Comparison of ENCODE assay signal across 26 cellular contexts in genomic region chr18:45656194-45656593, GRCh38. TPM values are rescaled to one million over a fixed set of nuclear protein-coding genes. Genes with fewer than 3 reads are reported as not detected.
"Had no signal": no experiment of that assay in that cellular context is flagged by ENCODE, and none has a peak within 500 bp of the region (broad histone marks: within the 10 kb centered on the region; RNA-seq: fewer than 3 reads in every experiment).

No MANE protein-coding gene starts in this region.

- H3K36me3 Mint-ChIP-seq: stimulated activated memory B cell treated with anti-CD40 and anti-IgM and Interleukin-4, amounts not matched to agents 10 μg/mL and 1 μg/mL and 100 μg/mL, for 72 hours had no signal

- DNase-seq: effector memory CD8-positive, alpha-beta T cell; gastrocnemius medialis; glutamatergic neuron; islet precursor cell; mammary epithelial cell; naive thymus-derived CD4-positive, alpha-beta T cell; nephron progenitor cell; psoas muscle; retina; right lobe of liver; spleen; stimulated activated CD4-positive, alpha-beta T cell treated with anti-CD3 and anti-CD28 coated beads, Interleukin-15, amount 100 ng/mL, for 24 hours; stimulated activated CD4-positive, alpha-beta T cell treated with anti-CD3 and anti-CD28 coated beads, Interleukin-1b, Interleukin-23, amount 100 ng/mL, for 48 hours; stimulated activated CD4-positive, alpha-beta T cell treated with anti-CD3 and anti-CD28 coated beads, Interleukin-4, amount 100 ng/mL, for 24 hours; tibial artery; upper lobe of left lung; uterus had no signal

- H3K27ac Mint-ChIP-seq: naive thymus-derived CD4-positive, alpha-beta T cell; nephron progenitor cell; stimulated activated memory B cell treated with anti-CD40 and anti-IgM and Interleukin-4, amounts not matched to agents 10 μg/mL and 1 μg/mL and 100 μg/mL, for 72 hours; stimulated activated naive CD8-positive, alpha-beta T cell treated with anti-CD3 and anti-CD28 coated beads, Interleukin-15, Interleukin-2, amounts not matched to agents 100 ng/mL and 50 ng/mL, for 24 hours had no signal

- H3K27ac ChIP-seq: epithelial cell of prostate, esophagus muscularis mucosa, gastrocnemius medialis, psoas muscle, right lobe of liver, spleen, tibial artery, upper lobe of left lung, uterus had no signal

- H3K4me3 Mint-ChIP-seq: effector memory CD8-positive, alpha-beta T cell; nephron progenitor cell; stimulated activated memory B cell treated with anti-CD40 and anti-IgM and Interleukin-4, amounts not matched to agents 10 μg/mL and 1 μg/mL and 100 μg/mL, for 72 hours; stimulated activated naive CD8-positive, alpha-beta T cell treated with anti-CD3 and anti-CD28 coated beads, Interleukin-15, Interleukin-2, amounts not matched to agents 100 ng/mL and 50 ng/mL, for 24 hours had no signal

- H3K9me3 ChIP-seq: esophagus muscularis mucosa, gastrocnemius medialis, psoas muscle, right lobe of liver, spleen, tibial artery, upper lobe of left lung, uterus had no signal

- H3K27me3 Mint-ChIP-seq: stimulated activated naive CD8-positive, alpha-beta T cell treated with anti-CD3 and anti-CD28 coated beads, Interleukin-15, Interleukin-2, amounts not matched to agents 100 ng/mL and 50 ng/mL, for 24 hours had no signal

- H3K4me1 ChIP-seq: gastrocnemius medialis, psoas muscle, upper lobe of left lung, uterus had no signal

- ATAC-seq: effector memory CD8-positive, alpha-beta T cell; gastrocnemius medialis; left lobe of liver; naive thymus-derived CD4-positive, alpha-beta T cell; psoas muscle; right lobe of liver; stimulated activated memory B cell treated with anti-CD40 and anti-IgM and Interleukin-4, amounts not matched to agents 10 μg/mL and 1 μg/mL and 100 μg/mL, for 72 hours had no signal

- H3K9me3 Mint-ChIP-seq: effector memory CD8-positive, alpha-beta T cell; nephron progenitor cell; stimulated activated memory B cell treated with anti-CD40 and anti-IgM and Interleukin-4, amounts not matched to agents 10 μg/mL and 1 μg/mL and 100 μg/mL, for 72 hours; stimulated activated naive CD8-positive, alpha-beta T cell treated with anti-CD3 and anti-CD28 coated beads, Interleukin-15, Interleukin-2, amounts not matched to agents 100 ng/mL and 50 ng/mL, for 24 hours had no signal

- H3K36me3 ChIP-seq: esophagus muscularis mucosa, gastrocnemius medialis, right lobe of liver, spleen, tibial artery, upper lobe of left lung, uterus had no signal

- H3K4me1 Mint-ChIP-seq: stimulated activated memory B cell treated with anti-CD40 and anti-IgM and Interleukin-4, amounts not matched to agents 10 μg/mL and 1 μg/mL and 100 μg/mL, for 72 hours had no signal

- H3K4me3 ChIP-seq: esophagus muscularis mucosa, gastrocnemius medialis, psoas muscle, right lobe of liver, spleen, tibial artery, upper lobe of left lung, uterus had no signal

- H3K27me3 ChIP-seq: esophagus muscularis mucosa, gastrocnemius medialis, right lobe of liver, spleen, tibial artery, upper lobe of left lung, uterus had no signal

RNA-seq across cellular contexts. Expression of gene SLC14A2, which starts 40.9 kb away (rescaled TPM):
- total RNA-seq: fibroblast of villous mesenchyme, left lobe of liver, lower leg skin, mammary epithelial cell, mononuclear cell, temporal lobe, uterus had no signal
